ENCODE assay signal across 19 cellular contexts in the genomic region with DNA sequence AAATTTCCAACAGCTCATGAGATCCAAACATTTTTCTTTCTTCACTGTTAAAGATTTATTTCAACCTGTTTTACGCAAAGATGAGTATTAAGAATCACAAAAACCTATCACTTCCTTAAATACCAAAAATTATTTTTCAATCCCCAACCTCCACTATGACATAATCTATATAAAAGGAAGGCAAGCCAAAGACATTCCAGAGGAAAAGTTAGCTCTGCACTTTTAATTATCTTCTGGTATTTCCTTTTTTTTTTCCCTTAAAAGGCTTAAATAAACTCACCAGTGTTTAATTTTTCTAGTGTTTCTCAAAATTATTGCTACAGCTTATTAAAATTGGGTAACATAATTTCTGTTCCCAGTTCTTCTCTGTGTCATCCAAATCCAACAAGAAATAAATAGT.
A peak's percentile ranks its signal among the peaks of the same experiment; 100 is the strongest.
DNase-seq lines count a peak whose midpoint lies in the region; ATAC-seq, FAIRE-seq and TF ChIP-seq lines count a peak whose summit lies in the region.
"Had no signal": no experiment of that assay in that cellular context is flagged by ENCODE, and none has a peak within 500 bp of the region (broad histone marks: within the 10 kb centered on the region; RNA-seq: fewer than 3 reads in every experiment).

No MANE protein-coding gene starts in this region.

- H2AFZ ChIP-seq in HepG2 (ENCODE audit: low read length) = no peak overlapping the region

- intact Hi-C loops in left ventricle myocardium inferior (cut with micrococcal nuclease) (no loop called here), Right ventricle myocardium inferior (cut with DNase I) (loop anchor here (2.0 kb wide), 1 partner anchor 72 kb away; no protein-coding TSS in a partner anchor), HepG2 (cut with micrococcal nuclease; ENCODE audit: unreplicated experiment) (loop anchor here (10.0 kb wide), 1 partner anchor 64 kb away; no protein-coding TSS in a partner anchor)
- intact Hi-C loops in activated CD4-positive, alpha-beta T cell treated with anti-CD3 and anti-CD28 coated beads, Interleukin-2, amount 10 ng/mL, durations not matched to agents 24 days and 14 days (cut with micrococcal nuclease) = no loop called here

- no peaks in the 10 kb centered on the region for H4K20me1 ChIP-seq in HepG2 (ENCODE audit: insufficient read depth, low read length)
- H4K20me1 ChIP-seq: BLaER1 treated with 17β-estradiol and CSF1 and Interleukin-3, amounts not matched to agents 10 nM and 100 nM had no signal

- H3K4me1 ChIP-seq in left ventricle myocardium inferior = peaks cover 45% of the 10 kb centered on the region
- H3K4me1 ChIP-seq in HepG2 (ENCODE audit: insufficient read depth, low read length) = peaks cover 65% of the 10 kb centered on the region
- H3K4me1 ChIP-seq: BLaER1 treated with 17β-estradiol and CSF1 and Interleukin-3, amounts not matched to agents 10 nM and 100 nM had no signal

- POLR2A ChIA-PET in HepG2 (lab: Yijun Ruan, JAX) = interaction anchor here (0.8 to 1.7 kb wide), 2 partner anchors 22 to 72 kb away, joined by 3 to 4 read pairs; no protein-coding TSS in a partner anchor

- CTCF ChIA-PET in HepG2 (lab: Yijun Ruan, JAX; ENCODE audit: low intra/inter-chr PET ratio, low total read pairs) = no interaction called here

- H3K27ac Mint-ChIP-seq in progenitor cell of endocrine pancreas = peak overlapping the region; percentile 33
- H3K27ac Mint-ChIP-seq in activated CD4-positive, alpha-beta T cell treated with anti-CD3 and anti-CD28 coated beads, Interleukin-2, amount 10 ng/mL, durations not matched to agents 24 days and 14 days = no peak overlapping the region

- BruUV-seq in HepG2 (replicated peaks; lab: Mats Ljungman, UMichigan) = no TSS peak

- no peaks in the 10 kb centered on the region for H3K79me2 ChIP-seq in HepG2 (ENCODE audit: insufficient read depth, low read length)

- peak overlapping the region; percentile 81 for H3K27ac ChIP-seq in left ventricle myocardium inferior (replicated peaks)
- H3K27ac ChIP-seq in HepG2 (ENCODE audit: extremely low read length, insufficient read depth, low read length) = peak overlapping the region; percentile 77
- H3K27ac ChIP-seq: 22Rv1; BLaER1 treated with 17β-estradiol and CSF1 and Interleukin-3, amounts not matched to agents 10 nM and 100 nM; HL-60 had no signal

- TF ChIP-seq POLR2A in HepG2 (IDR thresholded peaks at IDR 0.05; ENCODE audit: insufficient read depth in 1 of 2, low read depth in 2 of 2, low read length in 2 of 2) = no peak
- TF ChIP-seq POLR2A in GM18505 (IDR thresholded peaks at IDR 0.05; ENCODE audit: borderline replicate concordance, extremely low read depth, insufficient read depth, insufficient read length) = no peak

- H3K4me1 Mint-ChIP-seq in progenitor cell of endocrine pancreas (ENCODE audit: low read depth) = peaks cover 13% of the 10 kb centered on the region
- no peaks in the 10 kb centered on the region for H3K4me1 Mint-ChIP-seq in activated CD4-positive, alpha-beta T cell treated with anti-CD3 and anti-CD28 coated beads, Interleukin-2, amount 10 ng/mL, durations not matched to agents 24 days and 14 days
- H3K4me1 Mint-ChIP-seq: H9 had no signal

- no peaks in the 10 kb centered on the region for H3K27me3 Mint-ChIP-seq in progenitor cell of endocrine pancreas
- H3K27me3 Mint-ChIP-seq in activated CD4-positive, alpha-beta T cell treated with anti-CD3 and anti-CD28 coated beads, Interleukin-2, amount 10 ng/mL, durations not matched to agents 24 days and 14 days = no peaks in the 10 kb centered on the region

- no peak for DNase-seq in left ventricle myocardium inferior
- no peak for DNase-seq in Right ventricle myocardium inferior (ENCODE audit: missing footprints)
- DNase-seq in HepG2 (ENCODE audit: low spot score) = no peak
- DNase-seq in progenitor cell of endocrine pancreas (ENCODE audit: low spot score, unreplicated experiment) = no peak
- no peak for DNase-seq in C1 segment of cervical spinal cord (lab: John Stamatoyannopoulos, UW)
- DNase-seq in cortex of kidney (lab: John Stamatoyannopoulos, UW) = no peak
- no peak for DNase-seq in activated CD4-positive, alpha-beta T cell treated with anti-CD3 and anti-CD28 coated beads, Interleukin-2, amount 10 ng/mL, durations not matched to agents 24 days and 14 days
- DNase-seq: DMS153; H9; KG1; NCI-H1092; NCI-H345; NCI-H526 treated with DMSO at 0.1 percent for 48 hours; NK-92 treated with Interleukin-12 subunit alpha and Interleukin-12 subunit beta, amount 100 ng/mL, for 24 hours; PC-3 had no signal

- H3K36me3 ChIP-seq in left ventricle myocardium inferior (no peaks in the 10 kb centered on the region), HepG2 (replicated peaks in 1 of 2; ENCODE audit: control insufficient read depth in 1 of 2, insufficient read depth in 2 of 2, low read length in 2 of 2) (no peaks in the 10 kb centered on the region)
- H3K36me3 ChIP-seq: BLaER1 treated with 17β-estradiol and CSF1 and Interleukin-3, amounts not matched to agents 10 nM and 100 nM had no signal

- no peak for TF ChIP-seq RAD21 in HepG2 (CRISPR knock-in tag; IDR thresholded peaks at IDR 0.05)

- no peak for FAIRE-seq in HepG2 (lab: Jason Lieb, UNC)

- peak overlapping the region; percentile 55; the same call in 1 of the 2 replicates for H3K9ac ChIP-seq in HepG2 (ENCODE audit: insufficient read depth, low read depth, low read length)
- H3K9ac ChIP-seq: BLaER1 treated with 17β-estradiol and CSF1 and Interleukin-3, amounts not matched to agents 10 nM and 100 nM had no signal

- no peak for ATAC-seq in Right ventricle myocardium inferior
- no peak for ATAC-seq in HepG2
- no peak for ATAC-seq in GM18505 (IDR thresholded peaks at IDR 0.05; ENCODE audit: unreplicated experiment)
- ATAC-seq: PC-3 had no signal

- H3K4me2 ChIP-seq in HepG2 (ENCODE audit: low read depth, low read length) = peak overlapping the region; percentile 65
- H3K4me2 ChIP-seq: BLaER1 treated with 17β-estradiol and CSF1 and Interleukin-3, amounts not matched to agents 10 nM and 100 nM had no signal

- H3K9me3 Mint-ChIP-seq in progenitor cell of endocrine pancreas (ENCODE audit: low read depth) = peaks cover 5% of the 10 kb centered on the region
- H3K9me3 Mint-ChIP-seq in activated CD4-positive, alpha-beta T cell treated with anti-CD3 and anti-CD28 coated beads, Interleukin-2, amount 10 ng/mL, durations not matched to agents 24 days and 14 days = no peaks in the 10 kb centered on the region

- in situ Hi-C loops in HepG2 (cut with HindIII; ENCODE audit: extremely low pct_ligation_motif_present, low pct_unique_long_range_greater_than_20kb) = no loop called here

- no peaks in the 10 kb centered on the region for H3K27me3 ChIP-seq in left ventricle myocardium inferior (ENCODE audit: low read depth)
- H3K27me3 ChIP-seq in HepG2 (ENCODE audit: control insufficient read depth in 1 of 2, insufficient read depth in 2 of 2, low read length in 2 of 2) = no peaks in the 10 kb centered on the region
- H3K27me3 ChIP-seq: BLaER1 treated with 17β-estradiol and CSF1 and Interleukin-3, amounts not matched to agents 10 nM and 100 nM had no signal

- H3K9me3 ChIP-seq in left ventricle myocardium inferior (replicated peaks) (no peaks in the 10 kb centered on the region), HepG2 (ENCODE audit: low read length) (no peaks in the 10 kb centered on the region)
- H3K9me3 ChIP-seq: BLaER1 treated with 17β-estradiol and CSF1 and Interleukin-3, amounts not matched to agents 10 nM and 100 nM had no signal

- TF ChIP-seq CTCF in left ventricle myocardium inferior (IDR thresholded peaks at IDR 0.05; ENCODE audit: borderline replicate concordance) (no peak), HepG2 (CRISPR knock-in tag; IDR thresholded peaks at IDR 0.05) (no peak), progenitor cell of endocrine pancreas (IDR thresholded peaks at IDR 0.05; ENCODE audit: unreplicated experiment) (no peak)

- TF ChIP-seq EP300 in HepG2 (IDR thresholded peaks at IDR 0.05; ENCODE audit: low read depth in 2 of 2, low read length in 2 of 2) (no peak), HepG2 (CRISPR knock-in tag; IDR thresholded peaks at IDR 0.05; ENCODE audit: borderline replicate concordance) (no peak)

- peaks cover 2% of the 10 kb centered on the region for H3K36me3 Mint-ChIP-seq in progenitor cell of endocrine pancreas (ENCODE audit: insufficient read depth)
- H3K36me3 Mint-ChIP-seq in activated CD4-positive, alpha-beta T cell treated with anti-CD3 and anti-CD28 coated beads, Interleukin-2, amount 10 ng/mL, durations not matched to agents 24 days and 14 days (ENCODE audit: low read depth) = no peaks in the 10 kb centered on the region

- H3K4me3 ChIP-seq in left ventricle myocardium inferior = no peak overlapping the region
- H3K4me3 ChIP-seq in HepG2 (replicated peaks in 1 of 3; ENCODE audit: insufficient read depth in 1 of 3, low read depth in 2 of 3, low read length in 3 of 3) = no peak overlapping the region
- H3K4me3 ChIP-seq: BLaER1 treated with 17β-estradiol and CSF1 and Interleukin-3, amounts not matched to agents 10 nM and 100 nM had no signal

- 95% methylated on average over 1 of the region's 1 CpG for WGBS in HepG2 (ENCODE audit: low lambda C conversion rate)

- no peak overlapping the region for H3K4me3 Mint-ChIP-seq in progenitor cell of endocrine pancreas (ENCODE audit: low read depth)
- H3K4me3 Mint-ChIP-seq in activated CD4-positive, alpha-beta T cell treated with anti-CD3 and anti-CD28 coated beads, Interleukin-2, amount 10 ng/mL, durations not matched to agents 24 days and 14 days = no peak overlapping the region
- H3K4me3 Mint-ChIP-seq: H9 had no signal

TF ChIP-seq in HepG2, 621 proteins besides CTCF, POLR2A, EP300 and RAD21:
- TF ChIP-seq TOE1 (CRISPR knock-in tag; IDR thresholded peaks at IDR 0.05) = no peak
- no peak for TF ChIP-seq ZNF615 (CRISPR knock-in tag; IDR thresholded peaks at IDR 0.05; ENCODE audit: borderline replicate concordance)
- TF ChIP-seq, protein P1, sequence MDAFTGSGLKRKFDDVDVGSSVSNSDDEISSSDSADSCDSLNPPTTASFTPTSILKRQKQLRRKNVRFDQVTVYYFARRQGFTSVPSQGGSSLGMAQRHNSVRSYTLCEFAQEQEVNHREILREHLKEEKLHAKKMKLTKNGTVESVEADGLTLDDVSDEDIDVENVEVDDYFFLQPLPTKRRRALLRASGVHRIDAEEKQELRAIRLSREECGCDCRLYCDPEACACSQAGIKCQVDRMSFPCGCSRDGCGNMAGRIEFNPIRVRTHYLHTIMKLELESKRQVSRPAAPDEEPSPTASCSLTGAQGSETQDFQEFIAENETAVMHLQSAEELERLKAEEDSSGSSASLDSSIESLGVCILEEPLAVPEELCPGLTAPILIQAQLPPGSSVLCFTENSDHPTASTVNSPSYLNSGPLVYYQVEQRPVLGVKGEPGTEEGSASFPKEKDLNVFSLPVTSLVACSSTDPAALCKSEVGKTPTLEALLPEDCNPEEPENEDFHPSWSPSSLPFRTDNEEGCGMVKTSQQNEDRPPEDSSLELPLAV (CRISPR knock-in tag; conservative IDR thresholded peaks at IDR 0.05; ENCODE audit: low read depth) = no peak
- TF ChIP-seq SUZ12 (IDR thresholded peaks at IDR 0.05; ENCODE audit: low read depth, low read length) = no peak
- no peak for TF ChIP-seq PLRG1 (conservative IDR thresholded peaks at IDR 0.05)
- no peak for TF ChIP-seq ZNF678 (CRISPR knock-in tag; IDR thresholded peaks at IDR 0.05)
- no peak for TF ChIP-seq FOXJ3 (CRISPR knock-in tag; IDR thresholded peaks at IDR 0.05; ENCODE audit: borderline replicate concordance)
TF ChIP-seq in HepG2: peak in this region for 0.

Comparison
In these comparisons a context has a peak if more than half of its experiments do, and no peak if none do; other contexts are left out.
1. intact Hi-C loops: an anchor here in Right ventricle myocardium inferior (2.0 kb wide) and HepG2 (10.0 kb wide); none called in left ventricle myocardium inferior and activated CD4-positive, alpha-beta T cell treated with anti-CD3 and anti-CD28 coated beads, Interleukin-2, amount 10 ng/mL, durations not matched to agents 24 days and 14 days.